ENCODE assay signal across 11 cellular contexts in genomic region chr14:103697601-103698379, GRCh38. TPM values are rescaled to one million over a fixed set of nuclear protein-coding genes. Genes with fewer than 3 reads are reported as not detected.
A peak's percentile ranks its signal among the peaks of the same experiment; 100 is the strongest.
DNase-seq lines count a peak whose midpoint lies in the region; ATAC-seq and TF ChIP-seq lines count a peak whose summit lies in the region.
"Had no signal": no experiment of that assay in that cellular context is flagged by ENCODE, and none has a peak within 500 bp of the region (broad histone marks: within the 10 kb centered on the region; RNA-seq: fewer than 3 reads in every experiment).

No MANE protein-coding gene starts in this region.

- intact Hi-C loops in activated naive CD4-positive, alpha-beta T cell treated with anti-CD3 and anti-CD28 coated beads for 36 hours (cut with micrococcal nuclease) = no loop called here

- peak overlapping the region in 1 of 2 experiments; percentile 72 for H3K14ac ChIP-seq in mesenchymal stem cell (ENCODE audit: low read length in 2 of 2)

- no peak overlapping the region for H2BK15ac ChIP-seq in mesenchymal stem cell (ENCODE audit: low read depth, poor library complexity, severe bottlenecking)

- H3K4me1 ChIP-seq in adipocyte (ENCODE audit: control insufficient read depth, insufficient read depth, low read length) (peaks cover 43% of the 10 kb centered on the region), mesenchymal stem cell (ENCODE audit: control insufficient read depth, insufficient read depth, low read depth, low read length) (peaks cover 48% of the 10 kb centered on the region), tibial nerve (peaks cover 0 to 71% (median 23%) of the 10 kb centered on the region in 4 donors)

- no peak for DNase-seq in activated naive CD4-positive, alpha-beta T cell treated with anti-CD3 and anti-CD28 coated beads, Interleukin-2, amount 50 U/mL, for 72 hours (ENCODE audit: low spot score in 2 of 2)
- DNase-seq in activated naive CD4-positive, alpha-beta T cell treated with anti-CD3 and anti-CD28 coated beads for 36 hours = no peak
- no peak for DNase-seq in adipocyte (ENCODE audit: low read depth)
- no peak for DNase-seq in mesenchymal stem cell
- no peak for DNase-seq in tibial nerve (ENCODE audit: low spot score in 2 of 2)
- DNase-seq in stimulated activated CD4-positive, alpha-beta T cell treated with anti-CD3 and anti-CD28 coated beads, Interleukin-12 subunit alpha, Interleukin-12 subunit beta, amount 100 ng/mL, for 4 hours = no peak
- DNase-seq: NCI-H446 treated with DMSO at 0.1 percent for 48 hours, occipital lobe, SK-N-SH had no signal

- H4K8ac ChIP-seq in mesenchymal stem cell (ENCODE audit: low read length) = no peak overlapping the region

- H3K4me3 ChIP-seq in adipocyte (ENCODE audit: low read length) = no peak overlapping the region
- H3K4me3 ChIP-seq in mesenchymal stem cell (ENCODE audit: insufficient read depth in 1 of 2, low read depth in 1 of 2, low read length in 2 of 2) = no peak overlapping the region
- H3K4me3 ChIP-seq in tibial nerve = no peak overlapping the region

- peak overlapping the region; percentile 45 to 74 for H3K27ac Mint-ChIP-seq in activated naive CD4-positive, alpha-beta T cell treated with anti-CD3 and anti-CD28 coated beads, Interleukin-2, amount 50 U/mL, for 72 hours
- H3K27ac Mint-ChIP-seq in activated naive CD4-positive, alpha-beta T cell treated with anti-CD3 and anti-CD28 coated beads for 36 hours = no peak overlapping the region

- H2AK5ac ChIP-seq in mesenchymal stem cell (ENCODE audit: low read length, severe bottlenecking) = no peak overlapping the region

- H3K4ac ChIP-seq in mesenchymal stem cell (ENCODE audit: low read depth in 1 of 2, low read length in 2 of 2) = no peak overlapping the region

- no peaks in the 10 kb centered on the region for H3K27me3 ChIP-seq in adipocyte (replicated peaks; ENCODE audit: control insufficient read depth, insufficient read depth, low read length)
- no peaks in the 10 kb centered on the region for H3K27me3 ChIP-seq in mesenchymal stem cell (ENCODE audit: control insufficient read depth in 1 of 2, insufficient read depth in 1 of 2, low read length in 2 of 2)
- no peaks in the 10 kb centered on the region for H3K27me3 ChIP-seq in tibial nerve

- H3K79me1 ChIP-seq in mesenchymal stem cell (replicated peaks; ENCODE audit: low read length, poor library complexity, severe bottlenecking) = peaks cover 63% of the 10 kb centered on the region

- H3K4me2 ChIP-seq in mesenchymal stem cell (ENCODE audit: low read length, poor library complexity, severe bottlenecking) = no peak overlapping the region
- H3K4me2 ChIP-seq: SK-N-SH had no signal

- no peaks in the 10 kb centered on the region for H3K36me3 Mint-ChIP-seq in activated naive CD4-positive, alpha-beta T cell treated with anti-CD3 and anti-CD28 coated beads, Interleukin-2, amount 50 U/mL, for 72 hours
- peaks cover 8% of the 10 kb centered on the region for H3K36me3 Mint-ChIP-seq in activated naive CD4-positive, alpha-beta T cell treated with anti-CD3 and anti-CD28 coated beads for 36 hours (ENCODE audit: low read depth)

- ATAC-seq in activated naive CD4-positive, alpha-beta T cell treated with anti-CD3 and anti-CD28 coated beads, Interleukin-2, amount 50 U/mL, for 72 hours = peak; percentile 6 to 11
- no peak for ATAC-seq in HG02798 (IDR thresholded peaks at IDR 0.05; ENCODE audit: poor library complexity, unreplicated experiment)
- ATAC-seq in HG03095 (IDR thresholded peaks at IDR 0.05; ENCODE audit: unreplicated experiment) = no peak

- WGBS in mesenchymal stem cell = 95% methylated on average over 14 of the region's 14 CpGs
- 40 to 73% methylated on average over 4 to 12 of the region's 14 CpGs for WGBS in tibial nerve, 2 donors

- no peaks in the 10 kb centered on the region for H3K27me3 Mint-ChIP-seq in activated naive CD4-positive, alpha-beta T cell treated with anti-CD3 and anti-CD28 coated beads for 36 hours (ENCODE audit: low read depth)

- H2BK12ac ChIP-seq in mesenchymal stem cell (ENCODE audit: low read length in 2 of 2) = peak overlapping the region in 1 of 2 experiments; percentile 68

- peak overlapping the region in 1 of 2 experiments; percentile 55 for H3K18ac ChIP-seq in mesenchymal stem cell (ENCODE audit: low read depth in 1 of 2, low read length in 2 of 2)

- no peak for TF ChIP-seq POLR2A in tibial nerve (IDR thresholded peaks at IDR 0.05)

- no peak overlapping the region for H2BK120ac ChIP-seq in mesenchymal stem cell (ENCODE audit: low read depth, low read length)

- no peaks in the 10 kb centered on the region for H3K9me3 ChIP-seq in adipocyte (ENCODE audit: control insufficient read depth, low read length)
- no peaks in the 10 kb centered on the region for H3K9me3 ChIP-seq in mesenchymal stem cell (ENCODE audit: control insufficient read depth, low read length)
- no peaks in the 10 kb centered on the region for H3K9me3 ChIP-seq in tibial nerve
- H3K9me3 ChIP-seq: SK-N-SH had no signal

- peak overlapping the region; percentile 37 for H4K91ac ChIP-seq in mesenchymal stem cell (ENCODE audit: low read length)

- no peak overlapping the region for H2BK5ac ChIP-seq in mesenchymal stem cell (ENCODE audit: low read depth, low read length, poor library complexity, severe bottlenecking)

- CTCF ChIA-PET in activated naive CD4-positive, alpha-beta T cell treated with anti-CD3 and anti-CD28 coated beads for 36 hours (lab: Charles Lee) = no interaction called here

- H3K36me3 ChIP-seq in adipocyte (ENCODE audit: control insufficient read depth, insufficient read depth, low read length, severe bottlenecking) (peaks cover 63% of the 10 kb centered on the region), mesenchymal stem cell (ENCODE audit: control insufficient read depth in 1 of 2, insufficient read depth in 2 of 2, low read depth in 1 of 2, low read length in 2 of 2) (peaks cover 76 to 83% of the 10 kb centered on the region in 2 experiments), tibial nerve (peaks cover 4 to 84% (median 7%) of the 10 kb centered on the region in 3 donors)

- H3K4me1 Mint-ChIP-seq in activated naive CD4-positive, alpha-beta T cell treated with anti-CD3 and anti-CD28 coated beads for 36 hours (ENCODE audit: low read depth) = no peaks in the 10 kb centered on the region

- H3K23ac ChIP-seq in mesenchymal stem cell (ENCODE audit: low read length in 2 of 2) = no peak overlapping the region

- TF ChIP-seq EP300 in tibial nerve (IDR thresholded peaks at IDR 0.05) = no peak

- H3K27ac ChIP-seq in mesenchymal stem cell (ENCODE audit: low read length, poor library complexity, severe bottlenecking) (no peak overlapping the region), tibial nerve (peak overlapping the region in 3 of 4 donors; percentile 26 to 73 (median 32))

- no peak overlapping the region for H3K4me3 Mint-ChIP-seq in activated naive CD4-positive, alpha-beta T cell treated with anti-CD3 and anti-CD28 coated beads for 36 hours

- H3K9ac ChIP-seq in adipocyte (ENCODE audit: low read length) (peak overlapping the region; percentile 55), mesenchymal stem cell (ENCODE audit: low read length) (peak overlapping the region; percentile 53)
- H3K9ac ChIP-seq: SK-N-SH had no signal

- TF ChIP-seq CTCF in tibial nerve (IDR thresholded peaks at IDR 0.05) = no peak

- no peaks in the 10 kb centered on the region for H3K9me3 Mint-ChIP-seq in activated naive CD4-positive, alpha-beta T cell treated with anti-CD3 and anti-CD28 coated beads, Interleukin-2, amount 50 U/mL, for 72 hours
- H3K9me3 Mint-ChIP-seq in activated naive CD4-positive, alpha-beta T cell treated with anti-CD3 and anti-CD28 coated beads for 36 hours = no peaks in the 10 kb centered on the region

- no peak overlapping the region for H2AFZ ChIP-seq in mesenchymal stem cell (ENCODE audit: low read depth, low read length)

RNA-seq across cellular contexts. Expression of gene XRCC3, which starts 17.5 kb away (rescaled TPM):
- 10 to 100 TPM; 45.8 to 46.4 TPM for total RNA-seq in activated naive CD4-positive, alpha-beta T cell treated with anti-CD3 and anti-CD28 coated beads, Interleukin-2, amount 50 U/mL, for 72 hours
- 10 to 100 TPM; 49.0 to 50.4 TPM for total RNA-seq in activated naive CD4-positive, alpha-beta T cell treated with anti-CD3 and anti-CD28 coated beads for 36 hours
- 4.5 TPM for polyA plus RNA-seq in mesenchymal stem cell (2013, experiment 1 of 2)
- 4.2 TPM for polyA plus RNA-seq in mesenchymal stem cell (2013, experiment 2 of 2)
- total RNA-seq in tibial nerve = 10 to 100 TPM in 1 of 4 donors, 1 to 10 TPM in 3; 4.0 to 10.7 (median 6.2) TPM

RNA-seq across cellular contexts. Expression of gene ZFYVE21, which starts 17.8 kb away (rescaled TPM):
- 10 to 100 TPM; 15.3 to 16.4 TPM for total RNA-seq in activated naive CD4-positive, alpha-beta T cell treated with anti-CD3 and anti-CD28 coated beads, Interleukin-2, amount 50 U/mL, for 72 hours
- total RNA-seq in activated naive CD4-positive, alpha-beta T cell treated with anti-CD3 and anti-CD28 coated beads for 36 hours = 10 to 100 TPM in 1 of 2 experiments, 1 to 10 TPM in 1; 9.1 to 10.4 TPM
- polyA plus RNA-seq in mesenchymal stem cell (2013, experiment 1 of 2) = 44.0 TPM
- 43.8 TPM for polyA plus RNA-seq in mesenchymal stem cell (2013, experiment 2 of 2)
- 100 to 1,000 TPM; 151 to 308 (median 224) TPM for total RNA-seq in tibial nerve

Comparison
In these comparisons a context has a peak if more than half of its experiments do, and no peak if none do; other contexts are left out.
1. ATAC-seq: peak in activated naive CD4-positive, alpha-beta T cell treated with anti-CD3 and anti-CD28 coated beads, Interleukin-2, amount 50 U/mL, for 72 hours (2 of 2); none in HG02798 (single experiment) and HG03095 (single experiment).
2. RNA of gene ZFYVE21, which starts 17.8 kb away (total RNA-seq): 151 to 308 TPM in tibial nerve; 15.3 to 16.4 TPM in activated naive CD4-positive, alpha-beta T cell treated with anti-CD3 and anti-CD28 coated beads, Interleukin-2, amount 50 U/mL, for 72 hours and 9.1 to 10.4 TPM in activated naive CD4-positive, alpha-beta T cell treated with anti-CD3 and anti-CD28 coated beads for 36 hours; every median in the first group is over 4 times any median in the second.